Comparison of ENCODE assay signal across 15 cellular contexts in genomic region chr2:26238301-26238958, GRCh38. TPM values are rescaled to one million over a fixed set of nuclear protein-coding genes. Genes with fewer than 3 reads are reported as not detected.
DNase-seq lines count a peak whose midpoint lies in the region; ATAC-seq and TF ChIP-seq lines count a peak whose summit lies in the region.
"Had no signal": no experiment of that assay in that cellular context is flagged by ENCODE, and none has a peak within 500 bp of the region (broad histone marks: within the 10 kb centered on the region; RNA-seq: fewer than 3 reads in every experiment).

No MANE protein-coding gene starts in this region.

- H3K9me3 ChIP-seq in SK-N-MC (ENCODE audit: low read depth, low read length) (no peaks in the 10 kb centered on the region), gastrocnemius medialis (no peaks in the 10 kb centered on the region)
- H3K9me3 ChIP-seq: ascending aorta, SJSA1, transverse colon had no signal

- peak overlapping the region; percentile 60 for H3K27ac ChIP-seq in SK-N-MC
- peak overlapping the region; percentile 95 to 98 (median 97) for H3K27ac ChIP-seq in gastrocnemius medialis
- H3K27ac ChIP-seq: ascending aorta, neural progenitor cell, SJSA1, transverse colon had no signal

- no peak for TF ChIP-seq POLR2A in gastrocnemius medialis (IDR thresholded peaks at IDR 0.05)

- TF ChIP-seq CTCF in fibroblast of the aortic adventitia (IDR thresholded peaks at IDR 0.05; ENCODE audit: insufficient read depth, low read length) (no peak), gastrocnemius medialis (IDR thresholded peaks at IDR 0.05 in 4 of 5, conservative IDR thresholded peaks at IDR 0.05 in 1 of 5) (no peak)

- H3K4me1 ChIP-seq in gastrocnemius medialis = peaks cover 45 to 57% of the 10 kb centered on the region in 2 donors
- H3K4me1 ChIP-seq: neural progenitor cell had no signal

- H3K36me3 ChIP-seq in SK-N-MC (ENCODE audit: insufficient read depth, low read length) (peaks cover 47% of the 10 kb centered on the region), gastrocnemius medialis (peaks cover 5 to 52% of the 10 kb centered on the region in 2 donors)
- H3K36me3 ChIP-seq: neural progenitor cell had no signal

- DNase-seq in HuH-7.5 (ENCODE audit: low spot score) = peak; percentile 32
- DNase-seq in SK-N-MC (ENCODE audit: low read depth, low spot score) = no peak
- peak; percentile 15 for DNase-seq in fibroblast of the aortic adventitia (ENCODE audit: low read depth)
- no peak for DNase-seq in gastrocnemius medialis
- DNase-seq in cerebellar cortex (ENCODE audit: low spot score) = no peak
- DNase-seq in NCI-H524 treated with DMSO at 0.1 percent for 48 hours (lab: John Stamatoyannopoulos, UW) = no peak
- DNase-seq in NCI-H1105 treated with DMSO at 0.1 percent for 48 hours (lab: John Stamatoyannopoulos, UW) = no peak
- DNase-seq: head of caudate nucleus; NCI-H187 treated with DMSO at 0.1 percent for 48 hours; stimulated activated CD4-positive, alpha-beta T cell treated with anti-CD3 and anti-CD28 coated beads, Interleukin-15, amount 100 ng/mL, for 24 hours; stimulated activated naive B cell treated with anti-CD40 and anti-IgM and Interleukin-4, amounts not matched to agents 10 μg/mL and 1 μg/mL and 100 μg/mL, for 72 hours; transverse colon had no signal

- H3K4me3 ChIP-seq in SK-N-MC (no peak overlapping the region), fibroblast of the aortic adventitia (ENCODE audit: low read depth, low read length) (no peak overlapping the region), gastrocnemius medialis (no peak overlapping the region)
- H3K4me3 ChIP-seq: ascending aorta, neural progenitor cell, SJSA1, transverse colon had no signal

- in situ Hi-C loops in gastrocnemius medialis (cut with MboI; ENCODE audit: low sequenced_read_pairs in 4 of 4) = loop anchor here in 2 of 4 donors (5.0 to 10.0 kb wide), 2 partner anchors 89 to 96 kb away; no protein-coding TSS in a partner anchor

- no peak for ATAC-seq in gastrocnemius medialis
- ATAC-seq: stimulated activated naive B cell treated with anti-CD40 and anti-IgM and Interleukin-4, amounts not matched to agents 10 μg/mL and 1 μg/mL and 100 μg/mL, for 72 hours had no signal

- H3K9ac ChIP-seq in SK-N-MC (ENCODE audit: insufficient read length) = no peak overlapping the region
- H3K9ac ChIP-seq: neural progenitor cell had no signal

- no peaks in the 10 kb centered on the region for H3K27me3 ChIP-seq in gastrocnemius medialis
- H3K27me3 ChIP-seq: ascending aorta, neural progenitor cell, SJSA1, transverse colon had no signal

- intact Hi-C loops in gastrocnemius medialis (cut with DNase I; ENCODE audit: low total_unique reads) = loop anchor here (2.0 to 5.0 kb wide), 2 partner anchors 92 to 109 kb away; partner anchors contain the start of genes ADGRF3 and SELENOI

RNA-seq across cellular contexts. Expression of gene HADHA, which starts 6.0 kb away (rescaled TPM):
- total RNA-seq in fibroblast of the aortic adventitia (ENCODE audit: low replicate concordance) = 135 and 174 TPM in 2 replicates
- 100 to 1,000 TPM; 443 to 480 (median 462) TPM for total RNA-seq in gastrocnemius medialis

RNA-seq across cellular contexts. Expression of gene HADHB, which starts 6.3 kb away (rescaled TPM):
- 102 and 107 TPM in 2 replicates for total RNA-seq in fibroblast of the aortic adventitia (ENCODE audit: low replicate concordance)
- total RNA-seq in gastrocnemius medialis = 100 to 1,000 TPM; 719 to 936 (median 781) TPM

Comparison
In these comparisons a context has a peak if more than half of its experiments do, and no peak if none do; other contexts are left out.
1. DNase-seq: peak in HuH-7.5 (single experiment) and fibroblast of the aortic adventitia (single experiment); none in SK-N-MC (single experiment), gastrocnemius medialis (0 of 2), cerebellar cortex (single experiment), NCI-H524 treated with DMSO at 0.1 percent for 48 hours (single experiment) and NCI-H1105 treated with DMSO at 0.1 percent for 48 hours (single experiment).